Comparison of ENCODE assay signal across 24 cellular contexts in the genomic region with DNA sequence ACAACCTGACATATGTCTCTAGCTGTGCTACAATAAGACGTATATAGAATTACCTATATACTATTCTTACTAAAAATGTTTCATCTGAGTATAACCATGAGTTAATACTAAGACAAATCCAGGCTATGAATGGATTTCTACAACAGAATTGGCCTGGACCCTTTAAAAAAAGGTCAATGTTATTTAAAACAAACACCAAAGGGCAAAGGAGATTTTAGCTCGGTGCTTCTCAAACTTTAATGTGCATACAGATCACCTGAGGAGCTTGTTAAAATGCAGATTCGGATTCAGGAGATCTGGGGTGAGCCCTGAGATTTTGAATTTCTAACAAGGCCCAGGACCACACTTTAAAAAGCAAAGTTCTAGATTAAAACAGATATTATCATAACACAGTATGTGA. TPM values are rescaled to one million over a fixed set of nuclear protein-coding genes. Genes with fewer than 3 reads are reported as not detected.
DNase-seq lines count a peak whose midpoint lies in the region; ATAC-seq and TF ChIP-seq lines count a peak whose summit lies in the region.
"Had no signal": no experiment of that assay in that cellular context is flagged by ENCODE, and none has a peak within 500 bp of the region (broad histone marks: within the 10 kb centered on the region; RNA-seq: fewer than 3 reads in every experiment).

No MANE protein-coding gene starts in this region.

- no peak overlapping the region for H3K4me3 ChIP-seq in CD4-positive, alpha-beta memory T cell (ENCODE audit: low read length in 2 of 2)

- intact Hi-C loops in CD4-positive, alpha-beta T cell (cut with DNase I, micrococcal nuclease): loop anchor here in 1 of 2 experiments (10.0 kb wide), 1 partner anchor 539 kb away; the partner anchor contains the start of gene AKNA
- intact Hi-C loops in CD4-positive, alpha-beta memory T cell (cut with micrococcal nuclease): loop anchor here (10.0 kb wide), 3 partner anchors 71 to 539 kb away; partner anchors contain the start of gene AKNA

- no peaks in the 10 kb centered on the region for H3K36me3 ChIP-seq in CD4-positive, alpha-beta memory T cell (ENCODE audit: insufficient read depth, low read length)

- H3K4me3 Mint-ChIP-seq in activated T-cell treated with anti-CD3 and anti-CD28 coated beads, Interleukin-2, amount 50 U/mL, for 72 hours: peak overlapping the region; percentile 35 to 64
- H3K4me3 Mint-ChIP-seq in CD4-positive, alpha-beta T cell: peak overlapping the region; percentile 52
- peak overlapping the region in 5 of 8 donors; percentile 18 to 39 (median 31) for H3K4me3 Mint-ChIP-seq in CD4-positive, alpha-beta memory T cell
- peak overlapping the region in 2 of 3 donors; percentile 24 to 61 for H3K4me3 Mint-ChIP-seq in T-cell

- no peak for ATAC-seq in activated T-cell treated with anti-CD3 and anti-CD28 coated beads, Interleukin-2, amount 50 U/mL, for 72 hours (replicated peaks in 1 of 2)
- no peak for ATAC-seq in CD4-positive, alpha-beta T cell (ENCODE audit: poor library complexity)
- ATAC-seq in T-cell (replicated peaks in 1 of 4): no peak
- ATAC-seq in GM21381 (IDR thresholded peaks at IDR 0.05; ENCODE audit: unreplicated experiment): no peak
- ATAC-seq: PC-3 had no signal

- H3K27me3 ChIP-seq in CD4-positive, alpha-beta T cell (ENCODE audit: control insufficient read depth, insufficient read depth, low read length): no peaks in the 10 kb centered on the region
- H3K27me3 ChIP-seq in CD4-positive, alpha-beta memory T cell (ENCODE audit: insufficient read depth, low read length): no peaks in the 10 kb centered on the region

- POLR2A ChIA-PET in CD4-positive, alpha-beta T cell (lab: Charles Lee): interaction anchor here (0.6 to 2.0 kb wide), 3 partner anchors 17 to 35 kb away, joined by 3 to 10 read pairs (median 4); no protein-coding TSS in a partner anchor
- POLR2A ChIA-PET in CD4-positive, alpha-beta memory T cell (lab: Charles Lee; ENCODE audit: partially characterized antibody): interaction anchor here (0.9 to 2.4 kb wide), 5 partner anchors 9 to 189 kb away, joined by 3 to 14 read pairs (median 4); no protein-coding TSS in a partner anchor
- POLR2A ChIA-PET in T-cell (lab: Charles Lee): no interaction called here

- H3K27ac ChIP-seq in CD4-positive, alpha-beta T cell (ENCODE audit: low read depth, low read length): no peak overlapping the region
- H3K27ac ChIP-seq in CD4-positive, alpha-beta memory T cell (ENCODE audit: low read depth, low read length): no peak overlapping the region

- no peaks in the 10 kb centered on the region for H3K27me3 Mint-ChIP-seq in activated T-cell treated with anti-CD3 and anti-CD28 coated beads, Interleukin-2, amount 50 U/mL, for 72 hours (ENCODE audit: low read depth)
- H3K27me3 Mint-ChIP-seq in CD4-positive, alpha-beta T cell: no peaks in the 10 kb centered on the region
- H3K27me3 Mint-ChIP-seq in CD4-positive, alpha-beta memory T cell: no peaks in the 10 kb centered on the region
- no peaks in the 10 kb centered on the region for H3K27me3 Mint-ChIP-seq in T-cell

- no peaks in the 10 kb centered on the region for H3K9me3 Mint-ChIP-seq in activated T-cell treated with anti-CD3 and anti-CD28 coated beads, Interleukin-2, amount 50 U/mL, for 72 hours
- H3K9me3 Mint-ChIP-seq in CD4-positive, alpha-beta T cell: no peaks in the 10 kb centered on the region
- peaks cover 0 to 2% (median 0%) of the 10 kb centered on the region in 8 donors for H3K9me3 Mint-ChIP-seq in CD4-positive, alpha-beta memory T cell
- no peaks in the 10 kb centered on the region for H3K9me3 Mint-ChIP-seq in T-cell

- TF ChIP-seq CTCF in CD4-positive, alpha-beta T cell (IDR thresholded peaks at IDR 0.05): no peak

- H3K36me3 Mint-ChIP-seq in activated T-cell treated with anti-CD3 and anti-CD28 coated beads, Interleukin-2, amount 50 U/mL, for 72 hours (ENCODE audit: insufficient read depth in 2 of 2): peaks cover 21 to 35% of the 10 kb centered on the region in 2 donors
- H3K36me3 Mint-ChIP-seq in CD4-positive, alpha-beta T cell (ENCODE audit: low read depth): peaks cover 84% of the 10 kb centered on the region
- H3K36me3 Mint-ChIP-seq in CD4-positive, alpha-beta memory T cell: peaks cover 27 to 61% of the 10 kb centered on the region in 2 donors
- peaks cover 52% of the 10 kb centered on the region for H3K36me3 Mint-ChIP-seq in T-cell

- no peak for DNase-seq in activated T-cell treated with anti-CD3 and anti-CD28 coated beads, Interleukin-2, amount 50 U/mL, for 72 hours
- no peak for DNase-seq in activated T-cell treated with anti-CD3 and anti-CD28 coated beads, Interleukin-2, amount 50 U/mL, for 1 hour
- DNase-seq in CD4-positive, alpha-beta T cell: no peak
- DNase-seq in CD4-positive, alpha-beta memory T cell: no peak
- no peak for DNase-seq in T-cell
- DNase-seq in activated effector memory CD4-positive, alpha-beta T cell treated with anti-CD3 and anti-CD28 coated beads, Interleukin-2, amount 50 U/mL, for 16 hours: no peak
- DNase-seq in effector CD8-positive, alpha-beta T cell (lab: John Stamatoyannopoulos, UW): no peak
- DNase-seq: C1 segment of cervical spinal cord, Calu3, DMS79 treated with DMSO at 0.1 percent for 48 hours, GF-D8, H7, Karpas-422, NCI-H1092 treated with DMSO at 0.1 percent for 48 hours, NCI-H1436, NCI-H187, NCI-H2081 treated with DMSO at 0.1 percent for 48 hours, NCI-H2171, NCI-H226, NCI-H510A treated with DMSO at 0.1 percent for 48 hours, PC-3 had no signal

- no peak overlapping the region for H3K27ac Mint-ChIP-seq in activated T-cell treated with anti-CD3 and anti-CD28 coated beads, Interleukin-2, amount 50 U/mL, for 72 hours
- H3K27ac Mint-ChIP-seq in CD4-positive, alpha-beta T cell: peak overlapping the region; percentile 19
- peak overlapping the region in 5 of 7 donors; percentile 6 to 77 (median 33) for H3K27ac Mint-ChIP-seq in CD4-positive, alpha-beta memory T cell
- H3K27ac Mint-ChIP-seq in T-cell: peak overlapping the region in 1 of 2 donors; percentile 28

- no peaks in the 10 kb centered on the region for H3K9me3 ChIP-seq in CD4-positive, alpha-beta T cell (ENCODE audit: control insufficient read depth, low read length)
- no peaks in the 10 kb centered on the region for H3K9me3 ChIP-seq in CD4-positive, alpha-beta memory T cell (ENCODE audit: control insufficient read depth in 1 of 2, low read length in 2 of 2)

- H3K4me1 ChIP-seq in CD4-positive, alpha-beta memory T cell (ENCODE audit: insufficient read depth, low read length): peaks cover 83% of the 10 kb centered on the region

- CTCF ChIA-PET in CD4-positive, alpha-beta T cell (lab: Charles Lee): interaction anchor here (1.5 kb wide), 2 partner anchors 10 to 17 kb away, joined by 4 read pairs; no protein-coding TSS in a partner anchor
- CTCF ChIA-PET in CD4-positive, alpha-beta memory T cell (lab: Charles Lee; ENCODE audit: partially characterized antibody): interaction anchor here (1.0 to 8.5 kb wide), 6 partner anchors 13 to 206 kb away, joined by 3 to 66 read pairs (median 6); no protein-coding TSS in a partner anchor
- CTCF ChIA-PET in T-cell (lab: Charles Lee): interaction anchor here in 1 of 2 donors (1.1 kb wide), 1 partner anchor 189 kb away, joined by 3 read pairs; no protein-coding TSS in a partner anchor

- peaks cover 85% of the 10 kb centered on the region for H3K4me1 Mint-ChIP-seq in activated T-cell treated with anti-CD3 and anti-CD28 coated beads, Interleukin-2, amount 50 U/mL, for 72 hours (ENCODE audit: low read depth)
- H3K4me1 Mint-ChIP-seq in CD4-positive, alpha-beta T cell (ENCODE audit: low read depth): peaks cover 94% of the 10 kb centered on the region
- peaks cover 66 to 95% (median 78%) of the 10 kb centered on the region in 4 donors for H3K4me1 Mint-ChIP-seq in CD4-positive, alpha-beta memory T cell
- peaks cover 85 to 89% (median 89%) of the 10 kb centered on the region in 3 donors for H3K4me1 Mint-ChIP-seq in T-cell

RNA-seq across cellular contexts. Expression of gene TNFSF8, which starts 6.5 kb away (rescaled TPM):
- total RNA-seq in activated T-cell treated with anti-CD3 and anti-CD28 coated beads, Interleukin-2, amount 50 U/mL, for 72 hours: 10 to 100 TPM; 84.2 to 99.5 TPM
- total RNA-seq in CD4-positive, alpha-beta T cell: 10 to 100 TPM; 70.9 to 71.6 TPM
- 10 to 100 TPM; 43.2 to 44.2 TPM for total RNA-seq in CD4-positive, alpha-beta memory T cell
- 100 to 1,000 TPM in 1 of 2 donors, 10 to 100 TPM in 1; 84.8 to 108 TPM for polyA plus RNA-seq in CD4-positive, alpha-beta memory T cell
- total RNA-seq in T-cell: 100 to 1,000 TPM in 1 of 5 donors, 10 to 100 TPM in 4; 42.9 to 102 (median 63.4) TPM
- total RNA-seq: A673, Calu3, H7, HT-29, PC-3 had no signal

Comparison
In these comparisons a context has a peak if more than half of its experiments do, and no peak if none do; other contexts are left out.
1. POLR2A ChIA-PET loops: an anchor here in CD4-positive, alpha-beta T cell (0.6 to 2.0 kb wide) and CD4-positive, alpha-beta memory T cell (0.9 to 2.4 kb wide); none called in T-cell.